ENCODE assay signal across 6 cellular contexts in the genomic region with DNA sequence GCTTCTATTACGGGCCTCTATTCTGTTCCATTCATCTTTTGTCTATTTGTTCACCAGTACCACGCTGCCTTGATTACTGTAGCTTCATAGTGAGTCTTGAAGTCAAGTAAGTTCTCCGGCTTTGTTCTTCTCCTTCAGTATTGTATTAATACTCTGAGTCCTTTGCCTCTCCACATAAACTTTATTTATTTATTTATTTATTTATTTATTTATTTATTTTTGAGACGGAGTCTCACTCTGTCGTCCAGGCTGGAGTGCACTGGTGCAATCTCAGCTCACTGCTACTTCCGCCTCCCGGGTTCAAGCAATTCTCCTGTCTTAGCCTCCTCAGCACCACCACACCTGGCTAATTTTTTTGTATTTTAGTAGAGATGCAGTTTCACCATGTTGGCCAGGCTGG. TPM values are rescaled to one million over a fixed set of nuclear protein-coding genes. Genes with fewer than 3 reads are reported as not detected.
"Had no signal": no experiment of that assay in that cellular context is flagged by ENCODE, and none has a peak within 500 bp of the region (broad histone marks: within the 10 kb centered on the region; RNA-seq: fewer than 3 reads in every experiment).

No MANE protein-coding gene starts in this region.

RNA-seq across cellular contexts. Expression of gene AQP12B, which starts 22.8 kb away (rescaled TPM):
- total RNA-seq: HepG2, HT-29, HT1080, IMR-90, K562 had no signal
- polyA plus RNA-seq: HepG2, IgD-negative memory B cell, IMR-90, K562 had no signal

RNA-seq across cellular contexts. Expression of gene AQP12A, which starts 31.8 kb away (rescaled TPM):
- total RNA-seq: HepG2, HT-29, HT1080, IMR-90, K562 had no signal
- polyA plus RNA-seq: HepG2, IgD-negative memory B cell, IMR-90, K562 had no signal

RNA-seq across cellular contexts. Expression of gene GPR35, which starts 34.6 kb away (rescaled TPM):
- total RNA-seq: IMR-90 had no signal
- polyA plus RNA-seq: IgD-negative memory B cell had no signal
